Comparison of ENCODE assay signal across 20 cellular contexts in the genomic region with DNA sequence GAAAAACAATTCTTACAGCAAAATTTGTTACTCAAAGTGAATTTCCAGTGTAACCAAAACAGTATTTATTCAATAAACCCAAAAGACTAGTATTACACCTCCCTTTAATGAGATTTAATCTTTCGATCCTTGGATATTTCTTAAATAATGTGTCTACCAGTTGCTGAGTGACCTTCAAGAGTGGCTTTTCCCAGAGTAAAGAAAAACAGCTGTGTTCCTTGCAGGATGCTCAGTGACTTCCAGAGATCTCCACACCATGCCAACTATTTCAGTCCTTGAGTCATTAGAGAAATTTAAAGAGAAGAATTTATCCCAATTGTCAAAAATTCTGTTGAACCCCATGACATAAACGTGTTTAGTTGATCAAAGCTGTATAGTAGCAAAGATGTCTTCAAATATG.
"Had no signal": no experiment of that assay in that cellular context is flagged by ENCODE, and none has a peak within 500 bp of the region (broad histone marks: within the 10 kb centered on the region; RNA-seq: fewer than 3 reads in every experiment).

No MANE protein-coding gene starts in this region.

- ATAC-seq: naive thymus-derived CD4-positive, alpha-beta T cell; natural killer cell treated with Interleukin-12 subunit alpha and Interleukin-12 subunit beta and Interleukin-15 and Interleukin-18, amount 100 ng/mL, for 72 hours; stimulated activated effector memory CD8-positive, alpha-beta T cell treated with anti-CD3 and anti-CD28 coated beads, Interleukin-12 subunit alpha, Interleukin-12 subunit beta, amount 100 ng/mL, for 72 hours; upper lobe of right lung had no signal

- H3K27ac ChIP-seq: left ventricle myocardium inferior, ovary, right atrium auricular region, skin epidermis, suprapubic skin, thoracic aorta, tibial artery, upper lobe of right lung had no signal

- FAIRE-seq: urothelium cell line had no signal

- H3K9me3 ChIP-seq: ovary, suprapubic skin, thoracic aorta, upper lobe of right lung had no signal

- H3K4me1 ChIP-seq: right atrium auricular region, suprapubic skin, tibial artery, upper lobe of right lung had no signal

- H3K36me3 ChIP-seq: ovary, right lobe of liver, suprapubic skin, thoracic aorta had no signal

- H3K27me3 ChIP-seq: ovary, right atrium auricular region, right lobe of liver, suprapubic skin, tibial artery, upper lobe of right lung had no signal

- DNase-seq: hypothalamus; immature natural killer cell; left ventricle myocardium inferior; mesendoderm; naive thymus-derived CD4-positive, alpha-beta T cell; ovary; right lobe of liver; stimulated activated CD4-positive, alpha-beta T cell treated with anti-CD3 and anti-CD28 coated beads, Interleukin-4, amount 100 ng/mL, for 24 hours; stimulated activated naive CD4-positive, alpha-beta T cell; tibial artery; trophoblast cell; upper lobe of right lung had no signal

- H3K4me3 ChIP-seq: left ventricle myocardium inferior, lung, ovary, right atrium auricular region, skin epidermis, suprapubic skin, thoracic aorta, tibial artery, upper lobe of right lung had no signal
